In genomic region chr3:180828723-180829408, GRCh38 we compare ENCODE assay signal across 25 cellular contexts.
DNase-seq lines count a peak whose midpoint lies in the region; ATAC-seq, FAIRE-seq and TF ChIP-seq lines count a peak whose summit lies in the region.
"Had no signal": no experiment of that assay in that cellular context is flagged by ENCODE, and none has a peak within 500 bp of the region (broad histone marks: within the 10 kb centered on the region; RNA-seq: fewer than 3 reads in every experiment).

No MANE protein-coding gene starts in this region.

- no peaks in the 10 kb centered on the region for H3K36me3 ChIP-seq in lower lobe of right lung
- no peaks in the 10 kb centered on the region for H3K36me3 ChIP-seq in aorta (ENCODE audit: control insufficient read depth in 1 of 2, insufficient read depth in 2 of 2, low read length in 1 of 2)
- H3K36me3 ChIP-seq: SJCRH30 had no signal

- TF ChIP-seq CTCF in chondrocyte (IDR thresholded peaks at IDR 0.05) (no peak), lower lobe of right lung (IDR thresholded peaks at IDR 0.05) (no peak)

- H3K27ac ChIP-seq in lower lobe of right lung = no peak overlapping the region
- H3K27ac ChIP-seq in aorta (ENCODE audit: low read depth in 1 of 2, low read length in 2 of 2) = no peak overlapping the region
- H3K27ac ChIP-seq: GM23248, SJCRH30 had no signal

- no peak overlapping the region for H3K27ac Mint-ChIP-seq in activated naive CD8-positive, alpha-beta T cell treated with anti-CD3 and anti-CD28 coated beads, Interleukin-2, amount 50 U/mL, for 24 hours
- H3K27ac Mint-ChIP-seq in activated naive CD8-positive, alpha-beta T cell treated with anti-CD3 and anti-CD28 coated beads for 36 hours = no peak overlapping the region
- H3K27ac Mint-ChIP-seq in chondrocyte (ENCODE audit: unreplicated experiment) = no peak overlapping the region
- no peak overlapping the region for H3K27ac Mint-ChIP-seq in effector memory CD8-positive, alpha-beta T cell
- H3K27ac Mint-ChIP-seq: CD8-positive, alpha-beta memory T cell had no signal

- no peak overlapping the region for H3K4me3 Mint-ChIP-seq in activated naive CD8-positive, alpha-beta T cell treated with anti-CD3 and anti-CD28 coated beads, Interleukin-2, amount 50 U/mL, for 24 hours
- no peak overlapping the region for H3K4me3 Mint-ChIP-seq in activated naive CD8-positive, alpha-beta T cell treated with anti-CD3 and anti-CD28 coated beads for 36 hours
- no peak overlapping the region for H3K4me3 Mint-ChIP-seq in chondrocyte (ENCODE audit: unreplicated experiment)
- no peak overlapping the region for H3K4me3 Mint-ChIP-seq in effector memory CD8-positive, alpha-beta T cell
- H3K4me3 Mint-ChIP-seq: CD8-positive, alpha-beta memory T cell had no signal

- no peak for TF ChIP-seq POLR2A in H54 (IDR thresholded peaks at IDR 0.05; ENCODE audit: low read depth, low read length)

- ATAC-seq in activated naive CD8-positive, alpha-beta T cell treated with anti-CD3 and anti-CD28 coated beads, Interleukin-2, amount 50 U/mL, for 24 hours = peak; percentile 24
- ATAC-seq in lower lobe of right lung = peak; percentile 16 to 41
- ATAC-seq in aorta (ENCODE audit: low FRiP score) = peak; percentile 42
- no peak for ATAC-seq in GM18867 (IDR thresholded peaks at IDR 0.05; ENCODE audit: unreplicated experiment)
- no peak for ATAC-seq in effector memory CD8-positive, alpha-beta T cell (replicated peaks)

- no peak for DNase-seq in activated naive CD8-positive, alpha-beta T cell treated with anti-CD3 and anti-CD28 coated beads, Interleukin-2, amount 50 U/mL, for 24 hours
- no peak for DNase-seq in activated naive CD8-positive, alpha-beta T cell treated with anti-CD3 and anti-CD28 coated beads for 36 hours
- DNase-seq in chondrocyte (ENCODE audit: low spot score) (peak; percentile 90), lower lobe of right lung (no peak), aorta (peak in 1 of 2 donors; percentile 52), H54 (ENCODE audit: insufficient read length, low spot score) (no peak)
- DNase-seq in effector memory CD8-positive, alpha-beta T cell = no peak
- DNase-seq: 8988T, C1 segment of cervical spinal cord, Calu3, DMS153, GF-D8, GM23248, IMR-90, MV-4-11, NCI-H1105 treated with DMSO at 0.1 percent for 48 hours, NCI-H2081, NCI-H2171, NCI-H345, NCI-H524 treated with DMSO at 0.1 percent for 48 hours, NCI-H82, SJCRH30 had no signal

- H3K9me3 ChIP-seq in lower lobe of right lung = no peaks in the 10 kb centered on the region
- no peaks in the 10 kb centered on the region for H3K9me3 ChIP-seq in aorta (ENCODE audit: control insufficient read depth, low read length)
- H3K9me3 ChIP-seq: SJCRH30 had no signal

- 89 to 94% methylated on average over 38 to 43 of the region's 43 CpGs for WGBS in aorta, 2 donors

- intact Hi-C loops in lower lobe of right lung (cut with DNase I) (no loop called here), aorta (cut with DNase I) (no loop called here)

- FAIRE-seq in H54 (lab: Jason Lieb, UNC) = no peak
- FAIRE-seq: HTR-8/SVneo had no signal

- no peaks in the 10 kb centered on the region for H3K27me3 ChIP-seq in lower lobe of right lung (ENCODE audit: low read depth)
- H3K27me3 ChIP-seq in aorta (ENCODE audit: control insufficient read depth in 1 of 2, insufficient read depth in 2 of 2, low read length in 1 of 2) = no peaks in the 10 kb centered on the region
- H3K27me3 ChIP-seq: SJCRH30 had no signal

- no peaks in the 10 kb centered on the region for H3K4me1 ChIP-seq in lower lobe of right lung
- no peaks in the 10 kb centered on the region for H3K4me1 ChIP-seq in aorta (ENCODE audit: control insufficient read depth in 1 of 2, insufficient read depth in 2 of 2, low read length in 2 of 2)
- H3K4me1 ChIP-seq: SJCRH30 had no signal

- H3K9me3 Mint-ChIP-seq in activated naive CD8-positive, alpha-beta T cell treated with anti-CD3 and anti-CD28 coated beads, Interleukin-2, amount 50 U/mL, for 24 hours = no peaks in the 10 kb centered on the region
- H3K9me3 Mint-ChIP-seq in activated naive CD8-positive, alpha-beta T cell treated with anti-CD3 and anti-CD28 coated beads for 36 hours = no peaks in the 10 kb centered on the region
- H3K9me3 Mint-ChIP-seq in chondrocyte (ENCODE audit: low read depth) = no peaks in the 10 kb centered on the region
- no peaks in the 10 kb centered on the region for H3K9me3 Mint-ChIP-seq in effector memory CD8-positive, alpha-beta T cell

- no peaks in the 10 kb centered on the region for H3K36me3 Mint-ChIP-seq in activated naive CD8-positive, alpha-beta T cell treated with anti-CD3 and anti-CD28 coated beads, Interleukin-2, amount 50 U/mL, for 24 hours (ENCODE audit: low read depth)
- H3K36me3 Mint-ChIP-seq in activated naive CD8-positive, alpha-beta T cell treated with anti-CD3 and anti-CD28 coated beads for 36 hours = no peaks in the 10 kb centered on the region
- no peaks in the 10 kb centered on the region for H3K36me3 Mint-ChIP-seq in chondrocyte (ENCODE audit: low read depth)
- no peaks in the 10 kb centered on the region for H3K36me3 Mint-ChIP-seq in effector memory CD8-positive, alpha-beta T cell (ENCODE audit: insufficient read depth)
- H3K36me3 Mint-ChIP-seq: CD8-positive, alpha-beta memory T cell had no signal

- no peaks in the 10 kb centered on the region for H3K4me1 Mint-ChIP-seq in activated naive CD8-positive, alpha-beta T cell treated with anti-CD3 and anti-CD28 coated beads, Interleukin-2, amount 50 U/mL, for 24 hours
- H3K4me1 Mint-ChIP-seq in activated naive CD8-positive, alpha-beta T cell treated with anti-CD3 and anti-CD28 coated beads for 36 hours = no peaks in the 10 kb centered on the region
- no peaks in the 10 kb centered on the region for H3K4me1 Mint-ChIP-seq in chondrocyte (ENCODE audit: low read depth)
- no peaks in the 10 kb centered on the region for H3K4me1 Mint-ChIP-seq in effector memory CD8-positive, alpha-beta T cell (ENCODE audit: low read depth in 2 of 2)
- H3K4me1 Mint-ChIP-seq: CD8-positive, alpha-beta memory T cell had no signal

- peaks cover 4% of the 10 kb centered on the region for H3K27me3 Mint-ChIP-seq in activated naive CD8-positive, alpha-beta T cell treated with anti-CD3 and anti-CD28 coated beads, Interleukin-2, amount 50 U/mL, for 24 hours
- peaks cover 15% of the 10 kb centered on the region for H3K27me3 Mint-ChIP-seq in activated naive CD8-positive, alpha-beta T cell treated with anti-CD3 and anti-CD28 coated beads for 36 hours
- H3K27me3 Mint-ChIP-seq in chondrocyte (ENCODE audit: low read depth) = peaks cover 3% of the 10 kb centered on the region
- peaks cover 5 to 7% of the 10 kb centered on the region in 2 donors for H3K27me3 Mint-ChIP-seq in effector memory CD8-positive, alpha-beta T cell

- H3K4me3 ChIP-seq in lower lobe of right lung (no peak overlapping the region), aorta (ENCODE audit: low read length in 2 of 2) (no peak overlapping the region)
- H3K4me3 ChIP-seq: GM23248, SJCRH30 had no signal

Comparison
In these comparisons a context has a peak if more than half of its experiments do, and no peak if none do; other contexts are left out.
1. ATAC-seq: peak in activated naive CD8-positive, alpha-beta T cell treated with anti-CD3 and anti-CD28 coated beads, Interleukin-2, amount 50 U/mL, for 24 hours (single experiment), lower lobe of right lung (2 of 2) and aorta (single experiment); none in GM18867 (single experiment) and effector memory CD8-positive, alpha-beta T cell (single experiment).